11 cellular contexts compared by ENCODE assay signal in genomic region chr17:43599835-43600234, GRCh38. TPM values are rescaled to one million over a fixed set of nuclear protein-coding genes. Genes with fewer than 3 reads are reported as not detected.
A peak's percentile ranks its signal among the peaks of the same experiment; 100 is the strongest.
DNase-seq lines count a peak whose midpoint lies in the region; ATAC-seq, FAIRE-seq and TF ChIP-seq lines count a peak whose summit lies in the region.
"Had no signal": no experiment of that assay in that cellular context is flagged by ENCODE, and none has a peak within 500 bp of the region (broad histone marks: within the 10 kb centered on the region; RNA-seq: fewer than 3 reads in every experiment).

No MANE protein-coding gene starts in this region.

- no peaks in the 10 kb centered on the region for H3K9me3 Mint-ChIP-seq in CD4-positive, alpha-beta T cell

- FAIRE-seq in RCC 7860 (lab: Jason Lieb, UNC), result no peak

- H3K9ac ChIP-seq in GM23248, result no peak overlapping the region

- POLR2A ChIA-PET in CD4-positive, alpha-beta T cell (lab: Charles Lee), result no interaction called here

- H3K4me3 ChIP-seq in GM23248, result no peak overlapping the region
- H3K4me3 ChIP-seq in epithelial cell of proximal tubule (ENCODE audit: low read depth, low read length), result no peak overlapping the region
- H3K4me3 ChIP-seq: lower lobe of right lung, thoracic aorta had no signal

- no peak for TF ChIP-seq CTCF in epithelial cell of proximal tubule (conservative IDR thresholded peaks at IDR 0.05; ENCODE audit: low read depth, low read length)
- TF ChIP-seq CTCF in CD4-positive, alpha-beta T cell (IDR thresholded peaks at IDR 0.05), result no peak

- no peaks in the 10 kb centered on the region for H3K4me1 Mint-ChIP-seq in CD4-positive, alpha-beta T cell (ENCODE audit: low read depth)

- CTCF ChIA-PET in CD4-positive, alpha-beta T cell (lab: Charles Lee), result no interaction called here

- in situ Hi-C loops in GM23248 (cut with MboI), result no loop called here

- 56 to 65% methylated on average over 3 of the region's 3 CpGs for WGBS in GM23248 (ENCODE audit: low coverage in 1 of 2, low lambda C conversion rate in 2 of 2, missing lambda C conversion rate in 2 of 2), 2 experiments

- H3K27ac ChIP-seq in GM23248, result no peak overlapping the region
- no peak overlapping the region for H3K27ac ChIP-seq in CD4-positive, alpha-beta T cell (ENCODE audit: low read depth, low read length)
- H3K27ac ChIP-seq: lower lobe of right lung, thoracic aorta had no signal

- no peaks in the 10 kb centered on the region for H3K79me2 ChIP-seq in GM23248 (ENCODE audit: insufficient read depth)

- H3K27ac Mint-ChIP-seq in CD4-positive, alpha-beta T cell, result no peak overlapping the region

- ATAC-seq in sciatic nerve (peak; percentile 69), GM19467 (IDR thresholded peaks at IDR 0.05; ENCODE audit: unreplicated experiment) (no peak), HG03432 (IDR thresholded peaks at IDR 0.05; ENCODE audit: unreplicated experiment) (no peak)
- no peak for ATAC-seq in CD4-positive, alpha-beta T cell (ENCODE audit: poor library complexity)
- ATAC-seq: lower lobe of right lung had no signal

- H3K9me3 ChIP-seq in GM23248 (ENCODE audit: low read depth), result no peaks in the 10 kb centered on the region
- no peaks in the 10 kb centered on the region for H3K9me3 ChIP-seq in CD4-positive, alpha-beta T cell (ENCODE audit: control insufficient read depth, low read length)
- H3K9me3 ChIP-seq: lower lobe of right lung, thoracic aorta had no signal

- peaks cover 8% of the 10 kb centered on the region for H3K27me3 Mint-ChIP-seq in CD4-positive, alpha-beta T cell

- H3K9me2 ChIP-seq in GM23248 (ENCODE audit: insufficient read depth), result no peaks in the 10 kb centered on the region

- no peak overlapping the region for H2AFZ ChIP-seq in GM23248

- no peak overlapping the region for H3K4me3 Mint-ChIP-seq in CD4-positive, alpha-beta T cell

- H3K36me3 Mint-ChIP-seq in CD4-positive, alpha-beta T cell (ENCODE audit: low read depth), result no peaks in the 10 kb centered on the region

- peaks cover 7% of the 10 kb centered on the region for H3K4me1 ChIP-seq in GM23248 (ENCODE audit: insufficient read depth)
- H3K4me1 ChIP-seq: lower lobe of right lung had no signal

- no peaks in the 10 kb centered on the region for H3K36me3 ChIP-seq in GM23248 (ENCODE audit: low read depth)
- H3K36me3 ChIP-seq: lower lobe of right lung, thoracic aorta had no signal

- H4K20me1 ChIP-seq in GM23248 (ENCODE audit: insufficient read depth), result no peaks in the 10 kb centered on the region

- no peaks in the 10 kb centered on the region for H3F3A ChIP-seq in GM23248 (ENCODE audit: insufficient read depth)

- intact Hi-C loops in sciatic nerve (cut with DNase I), result loop anchor here (5.0 kb wide), 1 partner anchor 818 kb away; the partner anchor contains the start of gene WNK4
- intact Hi-C loops in CD4-positive, alpha-beta T cell (cut with DNase I, micrococcal nuclease), result no loop called here

- no peak overlapping the region for H3K4me2 ChIP-seq in GM23248 (ENCODE audit: unreplicated experiment)

- no peaks in the 10 kb centered on the region for H3K27me3 ChIP-seq in GM23248 (replicated peaks; ENCODE audit: insufficient read depth)
- no peaks in the 10 kb centered on the region for H3K27me3 ChIP-seq in CD4-positive, alpha-beta T cell (ENCODE audit: control insufficient read depth, insufficient read depth, low read length)

- DNase-seq in GM23248 (peak; percentile 93), RCC 7860 (ENCODE audit: low spot score) (peak; percentile 46), epithelial cell of proximal tubule (ENCODE audit: low read depth) (peak; percentile 56), sciatic nerve (ENCODE audit: low spot score) (no peak)
- DNase-seq in CD4-positive, alpha-beta T cell, result no peak
- DNase-seq: lower lobe of right lung, NCI-H1105 treated with DMSO at 0.1 percent for 48 hours, NCI-H82 had no signal

RNA-seq across cellular contexts. Expression of gene ETV4, which starts 53.7 kb away (rescaled TPM):
- total RNA-seq in GM23248 (2014; rRNA removed; shearing (Covaris generic)), result 2.1 and 3.5 TPM in 2 replicates
- 2.6 and 2.8 TPM in 2 replicates for polyA plus RNA-seq in GM23248 (2016; fragmentation: Nextera tagmentation; extraction: Ambion mirVana)
- total RNA-seq in epithelial cell of proximal tubule (48.3 and 63.9 TPM in 2 replicates), sciatic nerve (7.1 TPM)
- not detected for total RNA-seq in CD4-positive, alpha-beta T cell

Comparison
In these comparisons a context has a peak if more than half of its experiments do, and no peak if none do; other contexts are left out.
1. DNase-seq: peak in GM23248 (single experiment), RCC 7860 (single experiment) and epithelial cell of proximal tubule (single experiment); none in sciatic nerve (single experiment) and CD4-positive, alpha-beta T cell (0 of 10).